ENCODE assay signal across 1 cellular context in the genomic region with DNA sequence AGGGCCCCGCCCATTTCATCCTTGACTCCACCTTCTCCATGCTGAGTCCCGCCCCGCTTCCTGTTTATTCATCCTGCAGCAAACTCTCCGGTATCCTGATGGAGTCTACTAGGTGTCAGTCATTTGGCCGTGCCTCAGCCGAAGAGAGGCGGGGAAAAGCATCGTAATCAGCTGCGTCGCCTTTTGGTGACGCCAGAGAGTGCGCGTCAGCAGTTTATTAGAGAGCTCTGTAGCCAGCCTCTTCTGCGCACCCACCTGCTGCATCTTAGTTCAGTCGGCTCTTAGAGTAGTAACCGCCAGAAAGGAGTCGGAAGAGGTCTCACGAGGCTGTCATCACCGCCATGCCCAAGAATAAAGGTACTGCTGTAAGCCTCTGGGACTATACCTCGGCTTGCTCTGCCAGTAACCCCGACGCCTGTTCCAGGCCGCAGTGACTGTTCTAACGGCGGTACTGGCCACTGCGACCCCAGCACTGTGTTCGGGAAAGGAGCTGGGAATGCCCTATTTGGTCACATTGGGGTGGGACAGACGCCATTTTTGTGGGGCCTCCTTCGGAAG.
TF ChIP-seq lines count a peak whose summit lies in the region.

A gene with protein sequence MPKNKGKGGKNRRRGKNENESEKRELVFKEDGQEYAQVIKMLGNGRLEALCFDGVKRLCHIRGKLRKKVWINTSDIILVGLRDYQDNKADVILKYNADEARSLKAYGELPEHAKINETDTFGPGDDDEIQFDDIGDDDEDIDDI (plus strand): TSS at position 246 of the 558 bp plus-strand sequence. CDS start 96 bp downstream, at position 342.

TF ChIP-seq in SK-N-SH treated with all-trans-retinoic acid at 6 μM for 48 hours, 23 proteins besides CTCF, POLR2A, EP300 and RAD21 (continued from another document):
- TF ChIP-seq, protein P1, sequence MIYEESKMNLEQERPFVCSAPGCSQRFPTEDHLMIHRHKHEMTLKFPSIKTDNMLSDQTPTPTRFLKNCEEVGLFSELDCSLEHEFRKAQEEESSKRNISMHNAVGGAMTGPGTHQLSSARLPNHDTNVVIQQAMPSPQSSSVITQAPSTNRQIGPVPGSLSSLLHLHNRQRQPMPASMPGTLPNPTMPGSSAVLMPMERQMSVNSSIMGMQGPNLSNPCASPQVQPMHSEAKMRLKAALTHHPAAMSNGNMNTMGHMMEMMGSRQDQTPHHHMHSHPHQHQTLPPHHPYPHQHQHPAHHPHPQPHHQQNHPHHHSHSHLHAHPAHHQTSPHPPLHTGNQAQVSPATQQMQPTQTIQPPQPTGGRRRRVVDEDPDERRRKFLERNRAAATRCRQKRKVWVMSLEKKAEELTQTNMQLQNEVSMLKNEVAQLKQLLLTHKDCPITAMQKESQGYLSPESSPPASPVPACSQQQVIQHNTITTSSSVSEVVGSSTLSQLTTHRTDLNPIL (CRISPR knock-in tag; IDR thresholded peaks at IDR 0.05; ENCODE audit: low read depth), result no peak
- TF ChIP-seq, protein P2, sequence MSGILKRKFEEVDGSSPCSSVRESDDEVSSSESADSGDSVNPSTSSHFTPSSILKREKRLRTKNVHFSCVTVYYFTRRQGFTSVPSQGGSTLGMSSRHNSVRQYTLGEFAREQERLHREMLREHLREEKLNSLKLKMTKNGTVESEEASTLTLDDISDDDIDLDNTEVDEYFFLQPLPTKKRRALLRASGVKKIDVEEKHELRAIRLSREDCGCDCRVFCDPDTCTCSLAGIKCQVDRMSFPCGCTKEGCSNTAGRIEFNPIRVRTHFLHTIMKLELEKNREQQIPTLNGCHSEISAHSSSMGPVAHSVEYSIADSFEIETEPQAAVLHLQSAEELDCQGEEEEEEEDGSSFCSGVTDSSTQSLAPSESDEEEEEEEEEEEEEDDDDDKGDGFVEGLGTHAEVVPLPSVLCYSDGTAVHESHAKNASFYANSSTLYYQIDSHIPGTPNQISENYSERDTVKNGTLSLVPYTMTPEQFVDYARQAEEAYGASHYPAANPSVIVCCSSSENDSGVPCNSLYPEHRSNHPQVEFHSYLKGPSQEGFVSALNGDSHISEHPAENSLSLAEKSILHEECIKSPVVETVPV (CRISPR knock-in tag; IDR thresholded peaks at IDR 0.05), result no peak
- TF ChIP-seq CSDC2 (CRISPR knock-in tag; IDR thresholded peaks at IDR 0.05) (no peak), TCF4 (CRISPR knock-in tag; IDR thresholded peaks at IDR 0.05; ENCODE audit: borderline replicate concordance) (no peak), ZFP30 (CRISPR knock-in tag; IDR thresholded peaks at IDR 0.05) (no peak)
